In the genomic region with DNA sequence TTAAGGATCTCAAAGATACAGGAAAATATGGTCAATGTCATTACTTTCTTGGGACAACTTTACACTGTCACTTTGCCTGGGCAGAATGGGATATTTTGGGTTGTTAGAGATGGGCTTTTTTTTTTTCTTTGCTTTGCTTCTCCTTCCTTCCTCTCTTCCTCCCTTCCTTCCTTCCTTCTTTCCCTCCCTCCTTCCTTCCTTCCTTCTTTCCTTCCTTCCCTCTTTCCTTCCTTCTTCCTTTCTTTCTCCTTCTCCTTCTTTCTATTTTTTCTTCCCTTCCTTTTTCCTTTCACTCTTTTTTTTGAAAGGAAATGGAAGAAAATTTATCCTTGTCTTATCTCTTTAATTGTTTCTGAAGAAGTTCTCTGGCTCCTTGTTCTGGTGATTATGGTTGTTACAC, we compare ENCODE assay signal across 1 cellular context.
A peak's percentile ranks its signal among the peaks of the same experiment; 100 is the strongest.
TF ChIP-seq lines count a peak whose summit lies in the region.

No MANE protein-coding gene starts in this region.

TF ChIP-seq in WTC11, 78 proteins besides CTCF, POLR2A, EP300 and RAD21:
- TF ChIP-seq, protein P1, sequence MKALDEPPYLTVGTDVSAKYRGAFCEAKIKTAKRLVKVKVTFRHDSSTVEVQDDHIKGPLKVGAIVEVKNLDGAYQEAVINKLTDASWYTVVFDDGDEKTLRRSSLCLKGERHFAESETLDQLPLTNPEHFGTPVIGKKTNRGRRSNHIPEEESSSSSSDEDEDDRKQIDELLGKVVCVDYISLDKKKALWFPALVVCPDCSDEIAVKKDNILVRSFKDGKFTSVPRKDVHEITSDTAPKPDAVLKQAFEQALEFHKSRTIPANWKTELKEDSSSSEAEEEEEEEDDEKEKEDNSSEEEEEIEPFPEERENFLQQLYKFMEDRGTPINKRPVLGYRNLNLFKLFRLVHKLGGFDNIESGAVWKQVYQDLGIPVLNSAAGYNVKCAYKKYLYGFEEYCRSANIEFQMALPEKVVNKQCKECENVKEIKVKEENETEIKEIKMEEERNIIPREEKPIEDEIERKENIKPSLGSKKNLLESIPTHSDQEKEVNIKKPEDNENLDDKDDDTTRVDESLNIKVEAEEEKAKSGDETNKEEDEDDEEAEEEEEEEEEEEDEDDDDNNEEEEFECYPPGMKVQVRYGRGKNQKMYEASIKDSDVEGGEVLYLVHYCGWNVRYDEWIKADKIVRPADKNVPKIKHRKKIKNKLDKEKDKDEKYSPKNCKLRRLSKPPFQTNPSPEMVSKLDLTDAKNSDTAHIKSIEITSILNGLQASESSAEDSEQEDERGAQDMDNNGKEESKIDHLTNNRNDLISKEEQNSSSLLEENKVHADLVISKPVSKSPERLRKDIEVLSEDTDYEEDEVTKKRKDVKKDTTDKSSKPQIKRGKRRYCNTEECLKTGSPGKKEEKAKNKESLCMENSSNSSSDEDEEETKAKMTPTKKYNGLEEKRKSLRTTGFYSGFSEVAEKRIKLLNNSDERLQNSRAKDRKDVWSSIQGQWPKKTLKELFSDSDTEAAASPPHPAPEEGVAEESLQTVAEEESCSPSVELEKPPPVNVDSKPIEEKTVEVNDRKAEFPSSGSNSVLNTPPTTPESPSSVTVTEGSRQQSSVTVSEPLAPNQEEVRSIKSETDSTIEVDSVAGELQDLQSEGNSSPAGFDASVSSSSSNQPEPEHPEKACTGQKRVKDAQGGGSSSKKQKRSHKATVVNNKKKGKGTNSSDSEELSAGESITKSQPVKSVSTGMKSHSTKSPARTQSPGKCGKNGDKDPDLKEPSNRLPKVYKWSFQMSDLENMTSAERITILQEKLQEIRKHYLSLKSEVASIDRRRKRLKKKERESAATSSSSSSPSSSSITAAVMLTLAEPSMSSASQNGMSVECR (CRISPR knock-in tag; IDR thresholded peaks at IDR 0.05; ENCODE audit: borderline replicate concordance): no peak
- TF ChIP-seq, protein P2, sequence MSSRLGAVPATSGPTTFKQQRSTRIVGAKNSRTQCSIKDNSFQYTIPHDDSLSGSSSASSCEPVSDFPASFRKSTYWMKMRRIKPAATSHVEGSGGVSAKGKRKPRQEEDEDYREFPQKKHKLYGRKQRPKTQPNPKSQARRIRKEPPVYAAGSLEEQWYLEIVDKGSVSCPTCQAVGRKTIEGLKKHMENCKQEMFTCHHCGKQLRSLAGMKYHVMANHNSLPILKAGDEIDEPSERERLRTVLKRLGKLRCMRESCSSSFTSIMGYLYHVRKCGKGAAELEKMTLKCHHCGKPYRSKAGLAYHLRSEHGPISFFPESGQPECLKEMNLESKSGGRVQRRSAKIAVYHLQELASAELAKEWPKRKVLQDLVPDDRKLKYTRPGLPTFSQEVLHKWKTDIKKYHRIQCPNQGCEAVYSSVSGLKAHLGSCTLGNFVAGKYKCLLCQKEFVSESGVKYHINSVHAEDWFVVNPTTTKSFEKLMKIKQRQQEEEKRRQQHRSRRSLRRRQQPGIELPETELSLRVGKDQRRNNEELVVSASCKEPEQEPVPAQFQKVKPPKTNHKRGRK (CRISPR knock-in tag; IDR thresholded peaks at IDR 0.05; ENCODE audit: borderline replicate concordance): 0 out of 2 replicates have a peak, but pooled peaks have one; percentile 73
